22 cellular contexts compared by ENCODE assay signal in the genomic region with DNA sequence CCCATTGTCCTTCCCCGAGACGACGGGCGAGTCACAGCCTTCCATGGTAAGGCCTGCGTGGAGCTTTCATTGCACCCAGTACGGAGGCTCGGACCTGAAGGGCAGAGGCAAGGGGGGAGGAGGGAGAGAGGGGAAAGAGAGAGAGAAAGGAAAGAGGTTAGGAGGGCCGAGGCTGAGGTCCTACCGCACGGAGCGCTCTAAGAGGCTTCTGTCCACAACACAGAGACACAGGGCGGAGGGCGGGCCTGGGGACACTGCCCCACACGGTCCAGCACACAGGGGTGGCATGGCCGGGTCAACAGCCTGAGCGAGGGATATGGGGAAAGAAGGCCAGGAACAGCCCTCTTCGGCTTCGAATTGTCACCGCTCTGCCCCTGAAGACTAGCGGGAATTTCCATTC.
"Had no signal": no experiment of that assay in that cellular context is flagged by ENCODE, and none has a peak within 500 bp of the region (broad histone marks: within the 10 kb centered on the region; RNA-seq: fewer than 3 reads in every experiment).

No MANE protein-coding gene starts in this region.

- H3K4me2 ChIP-seq: smooth muscle cell had no signal

- H3K36me3 ChIP-seq: ovary had no signal

- DNase-seq: effector memory CD4-positive, alpha-beta T cell; immature natural killer cell; left lung; lower lobe of right lung; mesenchymal stem cell; midbrain; nucleus accumbens; ovary; right cardiac atrium; stimulated activated CD4-positive, alpha-beta T cell treated with anti-CD3 and anti-CD28 coated beads, Interleukin-15, amount 100 ng/mL, for 24 hours; stimulated activated CD4-positive, alpha-beta T cell treated with anti-CD3 and anti-CD28 coated beads, Interleukin-1b, Interleukin-23, amount 100 ng/mL, for 48 hours; stimulated activated CD4-positive, alpha-beta T cell treated with anti-CD3 and anti-CD28 coated beads, Interleukin-4, amount 100 ng/mL, for 24 hours; stimulated activated naive B cell treated with anti-CD40 and anti-IgM and Interleukin-4, amounts not matched to agents 10 μg/mL and 1 μg/mL and 100 μg/mL, for 72 hours had no signal

- H3K27ac ChIP-seq: left lung, lower lobe of right lung, ovary, upper lobe of left lung, vagina had no signal

- H3K9me3 ChIP-seq: left lung, lower lobe of right lung, ovary, upper lobe of left lung, vagina had no signal

- FAIRE-seq: endometrium, frontal cortex, keratinocyte had no signal

- H3K27me3 ChIP-seq: left lung, ovary, upper lobe of left lung, vagina had no signal

- H3K4me3 ChIP-seq: left lung, lower lobe of right lung, ovary, smooth muscle cell, upper lobe of left lung, vagina had no signal

- H3K27ac Mint-ChIP-seq: immature natural killer cell; progenitor cell of endocrine pancreas; stimulated activated naive B cell treated with anti-CD40 and anti-IgM and Interleukin-4, amounts not matched to agents 10 μg/mL and 1 μg/mL and 100 μg/mL, for 72 hours had no signal

- H3K4me1 ChIP-seq: left lung, lower lobe of right lung, upper lobe of left lung, vagina had no signal

- H3K27me3 Mint-ChIP-seq: central memory CD8-positive, alpha-beta T cell; progenitor cell of endocrine pancreas; stimulated activated naive B cell treated with anti-CD40 and anti-IgM and Interleukin-4, amounts not matched to agents 10 μg/mL and 1 μg/mL and 100 μg/mL, for 72 hours had no signal

- H3K9me3 Mint-ChIP-seq: immature natural killer cell; stimulated activated naive B cell treated with anti-CD40 and anti-IgM and Interleukin-4, amounts not matched to agents 10 μg/mL and 1 μg/mL and 100 μg/mL, for 72 hours had no signal

- H3K4me1 Mint-ChIP-seq: central memory CD8-positive, alpha-beta T cell; immature natural killer cell had no signal

- H3K4me3 Mint-ChIP-seq: central memory CD8-positive, alpha-beta T cell; immature natural killer cell; stimulated activated naive B cell treated with anti-CD40 and anti-IgM and Interleukin-4, amounts not matched to agents 10 μg/mL and 1 μg/mL and 100 μg/mL, for 72 hours had no signal

- ATAC-seq: esophagus mucosa; left lung; stimulated activated naive B cell treated with anti-CD40 and anti-IgM and Interleukin-4, amounts not matched to agents 10 μg/mL and 1 μg/mL and 100 μg/mL, for 72 hours had no signal
